In the genomic region with DNA sequence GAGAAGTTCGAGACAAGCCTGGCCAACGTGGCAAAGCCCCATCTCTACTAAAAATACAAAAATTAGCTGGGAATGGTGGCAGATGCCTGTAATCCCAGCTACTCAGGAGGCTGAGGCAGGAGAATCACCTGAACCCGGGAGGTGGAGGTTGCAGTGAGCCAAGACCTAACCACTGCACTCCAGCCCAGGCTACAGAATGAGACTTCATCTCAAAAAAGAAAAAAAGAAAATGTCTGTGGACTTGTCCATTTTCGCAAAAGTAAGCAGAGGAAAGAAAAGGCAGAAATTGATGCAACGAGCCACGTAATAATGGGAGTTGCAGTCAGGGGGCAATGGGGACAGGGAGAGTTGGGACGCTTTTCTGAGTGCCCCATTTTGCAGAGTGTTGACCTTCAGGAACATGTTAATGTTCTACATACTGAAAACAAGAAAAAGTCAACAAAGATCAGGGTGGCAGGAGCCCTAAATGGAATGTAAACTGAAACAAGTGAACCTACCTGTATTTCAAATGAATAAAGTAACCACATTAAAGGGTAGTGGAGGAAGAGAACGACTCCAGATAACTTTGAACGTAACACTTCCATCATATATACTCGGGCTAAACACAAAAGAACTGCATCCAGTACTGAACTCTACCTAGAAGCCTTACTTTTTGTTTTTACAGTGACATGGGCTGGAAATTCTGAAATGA, we compare ENCODE assay signal across 1 cellular context.
A peak's percentile ranks its signal among the peaks of the same experiment; 100 is the strongest.
TF ChIP-seq lines count a peak whose summit lies in the region.

No MANE protein-coding gene starts in this region.

TF ChIP-seq in HepG2, 621 proteins besides CTCF, POLR2A, EP300 and RAD21 (continued from another document):
- TF ChIP-seq, protein P1, sequence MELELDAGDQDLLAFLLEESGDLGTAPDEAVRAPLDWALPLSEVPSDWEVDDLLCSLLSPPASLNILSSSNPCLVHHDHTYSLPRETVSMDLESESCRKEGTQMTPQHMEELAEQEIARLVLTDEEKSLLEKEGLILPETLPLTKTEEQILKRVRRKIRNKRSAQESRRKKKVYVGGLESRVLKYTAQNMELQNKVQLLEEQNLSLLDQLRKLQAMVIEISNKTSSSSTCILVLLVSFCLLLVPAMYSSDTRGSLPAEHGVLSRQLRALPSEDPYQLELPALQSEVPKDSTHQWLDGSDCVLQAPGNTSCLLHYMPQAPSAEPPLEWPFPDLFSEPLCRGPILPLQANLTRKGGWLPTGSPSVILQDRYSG (CRISPR knock-in tag; IDR thresholded peaks at IDR 0.05), result peak; percentile 90
- TF ChIP-seq ZNF777 (CRISPR knock-in tag; IDR thresholded peaks at IDR 0.05) (no peak; the same call in 1 of the 2 replicates), MED13 (CRISPR knock-in tag; IDR thresholded peaks at IDR 0.05) (peak; percentile 95), MIER3 (CRISPR knock-in tag; IDR thresholded peaks at IDR 0.05; ENCODE audit: borderline replicate concordance) (peak; percentile 58; the same call in 1 of the 2 replicates), ZNF282 (IDR thresholded peaks at IDR 0.05; ENCODE audit: partially characterized antibody) (no peak), MAF1 (CRISPR knock-in tag; IDR thresholded peaks at IDR 0.05; ENCODE audit: borderline replicate concordance) (no peak; the same call in 1 of the 2 replicates), ZNF264 (CRISPR knock-in tag; IDR thresholded peaks at IDR 0.05) (peak; percentile 89; the same call in 1 of the 2 replicates), HOXA7 (CRISPR knock-in tag; IDR thresholded peaks at IDR 0.05) (no peak), PCBP1 (IDR thresholded peaks at IDR 0.05; ENCODE audit: borderline replicate concordance, low read depth, low read length) (no peak), ZNF468 (CRISPR knock-in tag; IDR thresholded peaks at IDR 0.05) (no peak)
- TF ChIP-seq, protein P2, sequence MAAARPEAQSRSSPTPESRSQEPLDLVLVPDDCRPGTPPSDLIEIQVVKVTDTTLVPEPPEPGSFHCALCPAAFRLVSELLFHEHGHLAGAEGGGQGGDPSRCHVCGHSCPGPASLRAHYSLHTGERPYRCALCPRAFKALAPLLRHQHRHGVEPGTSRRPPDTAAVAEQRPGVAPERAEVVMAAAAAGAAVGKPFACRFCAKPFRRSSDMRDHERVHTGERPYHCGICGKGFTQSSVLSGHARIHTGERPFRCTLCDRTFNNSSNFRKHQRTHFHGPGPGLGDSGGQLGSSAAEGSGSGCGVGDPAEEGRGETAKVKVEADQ (CRISPR knock-in tag; IDR thresholded peaks at IDR 0.05; ENCODE audit: borderline replicate concordance), result peak; percentile 86
- TF ChIP-seq, protein P3, sequence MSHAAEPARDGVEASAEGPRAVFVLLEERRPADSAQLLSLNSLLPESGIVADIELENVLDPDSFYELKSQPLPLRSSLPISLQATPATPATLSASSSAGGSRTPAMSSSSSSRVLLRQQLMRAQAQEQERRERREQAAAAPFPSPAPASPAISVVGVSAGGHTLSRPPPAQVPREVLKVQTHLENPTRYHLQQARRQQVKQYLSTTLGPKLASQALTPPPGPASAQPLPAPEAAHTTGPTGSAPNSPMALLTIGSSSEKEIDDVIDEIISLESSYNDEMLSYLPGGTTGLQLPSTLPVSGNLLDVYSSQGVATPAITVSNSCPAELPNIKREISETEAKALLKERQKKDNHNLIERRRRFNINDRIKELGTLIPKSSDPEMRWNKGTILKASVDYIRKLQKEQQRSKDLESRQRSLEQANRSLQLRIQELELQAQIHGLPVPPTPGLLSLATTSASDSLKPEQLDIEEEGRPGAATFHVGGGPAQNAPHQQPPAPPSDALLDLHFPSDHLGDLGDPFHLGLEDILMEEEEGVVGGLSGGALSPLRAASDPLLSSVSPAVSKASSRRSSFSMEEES (CRISPR knock-in tag; IDR thresholded peaks at IDR 0.05), result peak; percentile 81
